11 cellular contexts compared by ENCODE assay signal in genomic region chr16:80802902-80803301, GRCh38. TPM values are rescaled to one million over a fixed set of nuclear protein-coding genes. Genes with fewer than 3 reads are reported as not detected.
DNase-seq lines count a peak whose midpoint lies in the region; ATAC-seq and TF ChIP-seq lines count a peak whose summit lies in the region.
"Had no signal": no experiment of that assay in that cellular context is flagged by ENCODE, and none has a peak within 500 bp of the region (broad histone marks: within the 10 kb centered on the region; RNA-seq: fewer than 3 reads in every experiment).

No MANE protein-coding gene starts in this region.

- peaks cover 14% of the 10 kb centered on the region for H3K4me1 Mint-ChIP-seq in CD14-positive monocyte

- peaks cover 8 to 14% (median 11%) of the 10 kb centered on the region in 3 donors for H3K27me3 Mint-ChIP-seq in CD14-positive monocyte (ENCODE audit: low read depth in 3 of 3)

- intact Hi-C loops in CD14-positive monocyte (cut with micrococcal nuclease), result loop anchor here in 1 of 2 donors (5.0 kb wide), 1 partner anchor 126 kb away; no protein-coding TSS in a partner anchor

- DNase-seq in CD14-positive monocyte (ENCODE audit: low spot score) (no peak), LNCaP clone FGC (ENCODE audit: low read depth) (no peak)
- DNase-seq: GF-D8, T1000 had no signal

- peak overlapping the region; percentile 5 for H3K9ac ChIP-seq in neural cell (ENCODE audit: low read length)

- H3K9me3 ChIP-seq in ectodermal cell (ENCODE audit: control insufficient read depth, low read length) (no peaks in the 10 kb centered on the region), neural cell (ENCODE audit: low read length) (no peaks in the 10 kb centered on the region)

- ATAC-seq in GM21786 (IDR thresholded peaks at IDR 0.05; ENCODE audit: unreplicated experiment) (no peak), HG03460 (IDR thresholded peaks at IDR 0.05; ENCODE audit: unreplicated experiment) (no peak), HG02884 (IDR thresholded peaks at IDR 0.05; ENCODE audit: unreplicated experiment) (no peak), GM19324 (IDR thresholded peaks at IDR 0.05; ENCODE audit: low FRiP score, unreplicated experiment) (no peak)

- WGBS in ectodermal cell, 2 experiments, result 93 to 99% methylated on average over 7 of the region's 7 CpGs

- no peak overlapping the region for H3K4me2 ChIP-seq in neural cell (ENCODE audit: low read length)

- H3K36me3 Mint-ChIP-seq in CD14-positive monocyte, result peaks cover 4 to 6% of the 10 kb centered on the region in 2 donors

- no peaks in the 10 kb centered on the region for H3K4me1 ChIP-seq in ectodermal cell (ENCODE audit: control insufficient read depth, insufficient read depth, low read length)

- no peaks in the 10 kb centered on the region for H3K36me3 ChIP-seq in ectodermal cell (ENCODE audit: control insufficient read depth, insufficient read depth, low read length)
- H3K36me3 ChIP-seq in neural cell (ENCODE audit: insufficient read depth, low read length), result no peaks in the 10 kb centered on the region
- H3K36me3 ChIP-seq: cardiac muscle cell had no signal

- no peak overlapping the region for H2AFZ ChIP-seq in neural cell (ENCODE audit: low read depth, low read length)

- H3K9me2 ChIP-seq in neural cell (ENCODE audit: insufficient read depth, low read length), result no peaks in the 10 kb centered on the region

- H3K4me3 ChIP-seq in LNCaP clone FGC (ENCODE audit: low read depth, low read length) (peak overlapping the region; percentile 61), ectodermal cell (ENCODE audit: insufficient read depth, low read depth, low read length) (peak overlapping the region; percentile 54), neural cell (ENCODE audit: low read length) (peak overlapping the region; percentile 61)

- H3K27ac ChIP-seq in ectodermal cell (ENCODE audit: insufficient read depth, low read depth, low read length, poor library complexity, severe bottlenecking) (no peak overlapping the region), neural cell (ENCODE audit: low read length) (no peak overlapping the region)
- H3K27ac ChIP-seq: cardiac muscle cell had no signal

- no peak for TF ChIP-seq EP300 in neural cell (conservative IDR thresholded peaks at IDR 0.05; ENCODE audit: poor library complexity, severe bottlenecking)

- H3K4me3 Mint-ChIP-seq in CD14-positive monocyte, result peak overlapping the region; percentile 63 to 75

- TF ChIP-seq RAD21 in neural cell (conservative IDR thresholded peaks at IDR 0.05), result no peak

- no peak for TF ChIP-seq CTCF in CD14-positive monocyte (IDR thresholded peaks at IDR 0.05)
- TF ChIP-seq CTCF in LNCaP clone FGC (IDR thresholded peaks at IDR 0.05; ENCODE audit: control insufficient read depth, extremely low read depth, insufficient read depth), result no peak
- no peak for TF ChIP-seq CTCF in neural cell (IDR thresholded peaks at IDR 0.05; ENCODE audit: poor library complexity, severe bottlenecking)

- peak overlapping the region in 1 of 7 donors; percentile 45 for H3K27ac Mint-ChIP-seq in CD14-positive monocyte

- peaks cover 44% of the 10 kb centered on the region for H3K27me3 ChIP-seq in ectodermal cell (ENCODE audit: control insufficient read depth, insufficient read depth, low read length, poor library complexity, severe bottlenecking)
- peaks cover 5% of the 10 kb centered on the region for H3K27me3 ChIP-seq in neural cell (ENCODE audit: insufficient read depth, low read depth, low read length)

- H3F3A ChIP-seq in neural cell (ENCODE audit: insufficient read depth, low read length, poor library complexity, severe bottlenecking), result no peaks in the 10 kb centered on the region

- H3K79me2 ChIP-seq in neural cell (replicated peaks; ENCODE audit: insufficient read depth, low read length), result no peaks in the 10 kb centered on the region

- H4K20me1 ChIP-seq in neural cell (ENCODE audit: insufficient read depth), result no peaks in the 10 kb centered on the region

- H3K9me3 Mint-ChIP-seq in CD14-positive monocyte, result peaks cover 0 to 5% (median 0%) of the 10 kb centered on the region in 7 donors

TF ChIP-seq in neural cell, 6 proteins besides CTCF, POLR2A, EP300 and RAD21:
- TF ChIP-seq POLR2AphosphoS5 (IDR thresholded peaks at IDR 0.05) (no peak), SMC3 (conservative IDR thresholded peaks at IDR 0.05; ENCODE audit: poor library complexity) (no peak), EZH2 (IDR thresholded peaks at IDR 0.05; ENCODE audit: borderline replicate concordance, insufficient read depth, low read length, poor library complexity, severe bottlenecking) (no peak)

RNA-seq across cellular contexts. Expression of gene CDYL2, which starts 1.5 kb away (rescaled TPM):
- polyA plus RNA-seq in CD14-positive monocyte (under 1 TPM; 0.42 to 0.93 TPM), neural cell (2.6 and 4.1 TPM in 2 replicates)
- 3.0 TPM for polyA plus RNA-seq in ectodermal cell (2013, experiment 1 of 4)
- polyA plus RNA-seq in ectodermal cell (2013, experiment 2 of 4), result 5.2 TPM
- polyA plus RNA-seq in ectodermal cell (2013, experiment 3 of 4), result 2.6 TPM
- polyA plus RNA-seq in ectodermal cell (2013, experiment 4 of 4), result 2.9 TPM
- polyA minus RNA-seq in neural cell, result 12.2 and 13.2 TPM in 2 replicates
